Comparison of ENCODE assay signal across 20 cellular contexts in the genomic region with DNA sequence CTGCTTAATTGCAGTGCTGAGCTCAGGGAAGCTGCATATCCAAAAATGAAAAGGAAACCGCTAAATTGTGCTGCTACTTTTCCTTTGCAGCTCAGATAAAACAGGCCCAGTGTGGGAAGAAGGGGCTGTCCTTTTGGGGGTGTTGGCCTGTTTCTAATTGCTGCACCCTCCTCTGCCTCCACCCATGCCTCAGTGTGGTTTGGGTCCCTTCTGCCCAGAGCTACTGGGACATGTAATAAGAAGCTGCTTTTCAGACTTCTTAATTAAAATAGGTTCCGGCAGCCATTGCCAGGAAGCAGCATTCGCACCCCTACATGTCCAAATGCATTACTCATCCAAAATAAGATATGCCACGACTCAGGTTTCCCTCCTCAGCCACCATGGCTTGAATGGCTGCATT.
"Had no signal": no experiment of that assay in that cellular context is flagged by ENCODE, and none has a peak within 500 bp of the region (broad histone marks: within the 10 kb centered on the region; RNA-seq: fewer than 3 reads in every experiment).

No MANE protein-coding gene starts in this region.

- H3K4me1 Mint-ChIP-seq: T-cell had no signal

- DNase-seq: activated CD4-positive, alpha-beta T cell treated with anti-CD3 and anti-CD28 coated beads for 4 hours; activated CD8-positive, alpha-beta memory T cell treated with anti-CD3 and anti-CD28 coated beads, Interleukin-2, amount 50 U/mL, for 4 hours; activated CD8-positive, alpha-beta T cell treated with anti-CD3 and anti-CD28 coated beads, Interleukin-2, amount 10 ng/mL, durations not matched to agents 7 days and 5 days; activated gamma-delta T cell treated with Interleukin-2 at 50 U/mL for 16 hours; activated T-cell treated with anti-CD3 and anti-CD28 coated beads, Interleukin-2, amount 50 U/mL, for 72 hours; amniotic stem cell; body of pancreas; effector memory CD4-positive, alpha-beta T cell; lower lobe of right lung; pancreas; stimulated activated CD4-positive, alpha-beta T cell treated with anti-CD3 and anti-CD28 coated beads, Interleukin-4, amount 100 ng/mL, for 1 hour; stimulated activated naive B cell treated with anti-CD40 and anti-IgM and Interleukin-4, amounts not matched to agents 10 μg/mL and 1 μg/mL and 100 μg/mL, for 72 hours; T-cell; T1000; transverse colon had no signal

- ATAC-seq: activated CD8-positive, alpha-beta T cell treated with anti-CD3 and anti-CD28 coated beads, Interleukin-2, amount 10 ng/mL, durations not matched to agents 7 days and 5 days; activated T-cell treated with anti-CD3 and anti-CD28 coated beads, Interleukin-2, amount 50 U/mL, for 72 hours; body of pancreas; lower lobe of right lung; pancreas; stimulated activated naive B cell treated with anti-CD40 and anti-IgM and Interleukin-4, amounts not matched to agents 10 μg/mL and 1 μg/mL and 100 μg/mL, for 72 hours; T-cell; WTC11 had no signal

- H3K9me3 ChIP-seq: body of pancreas, lower lobe of right lung, pancreas, transverse colon had no signal

- H3K9me3 Mint-ChIP-seq: activated T-cell treated with anti-CD3 and anti-CD28 coated beads, Interleukin-2, amount 50 U/mL, for 72 hours; mesothelial cell of epicardium; neural crest cell; stimulated activated naive B cell treated with anti-CD40 and anti-IgM and Interleukin-4, amounts not matched to agents 10 μg/mL and 1 μg/mL and 100 μg/mL, for 72 hours; T-cell had no signal

- H3K4me1 ChIP-seq: pancreas had no signal

- H3K27me3 ChIP-seq: body of pancreas, pancreas, transverse colon had no signal

- H3K36me3 Mint-ChIP-seq: activated naive CD8-positive, alpha-beta T cell; stimulated activated naive B cell treated with anti-CD40 and anti-IgM and Interleukin-4, amounts not matched to agents 10 μg/mL and 1 μg/mL and 100 μg/mL, for 72 hours; T-cell; WTC11 had no signal

- H3K4me3 Mint-ChIP-seq: activated CD8-positive, alpha-beta T cell treated with anti-CD3 and anti-CD28 coated beads, Interleukin-2, amount 10 ng/mL, durations not matched to agents 7 days and 5 days; activated naive CD8-positive, alpha-beta T cell; activated T-cell treated with anti-CD3 and anti-CD28 coated beads, Interleukin-2, amount 50 U/mL, for 72 hours; mesothelial cell of epicardium; neural crest cell; stimulated activated naive B cell treated with anti-CD40 and anti-IgM and Interleukin-4, amounts not matched to agents 10 μg/mL and 1 μg/mL and 100 μg/mL, for 72 hours; T-cell; WTC11 had no signal

- H3K36me3 ChIP-seq: pancreas, transverse colon had no signal

- H3K27ac Mint-ChIP-seq: activated CD8-positive, alpha-beta T cell treated with anti-CD3 and anti-CD28 coated beads, Interleukin-2, amount 10 ng/mL, durations not matched to agents 7 days and 5 days; activated naive CD8-positive, alpha-beta T cell; activated T-cell treated with anti-CD3 and anti-CD28 coated beads, Interleukin-2, amount 50 U/mL, for 72 hours; mesothelial cell of epicardium; stimulated activated naive B cell treated with anti-CD40 and anti-IgM and Interleukin-4, amounts not matched to agents 10 μg/mL and 1 μg/mL and 100 μg/mL, for 72 hours; T-cell; WTC11 had no signal

- H3K4me3 ChIP-seq: body of pancreas, lower lobe of right lung, pancreas, SK-N-MC, transverse colon had no signal

- H3K27ac ChIP-seq: body of pancreas, lower lobe of right lung, pancreas, SK-N-MC had no signal
